ENCODE assay signal across 21 cellular contexts in genomic region chr14:81305743-81306142, GRCh38.
"Had no signal": no experiment of that assay in that cellular context is flagged by ENCODE, and none has a peak within 500 bp of the region (broad histone marks: within the 10 kb centered on the region; RNA-seq: fewer than 3 reads in every experiment).

No MANE protein-coding gene starts in this region.

- H3K9me3 Mint-ChIP-seq: central memory CD8-positive, alpha-beta T cell; endodermal cell; natural killer cell treated with Interleukin-12 subunit alpha and Interleukin-12 subunit beta and Interleukin-15 and Interleukin-18, amount 100 ng/mL, for 72 hours had no signal

- H3K27ac ChIP-seq: brain microvascular endothelial cell, colonic mucosa, epithelial cell of prostate, foreskin keratinocyte, lower lobe of right lung, thyroid gland had no signal

- H3K4me3 ChIP-seq: colonic mucosa, lower lobe of right lung, thyroid gland had no signal

- H3K4me3 Mint-ChIP-seq: central memory CD8-positive, alpha-beta T cell; endodermal cell; natural killer cell treated with Interleukin-12 subunit alpha and Interleukin-12 subunit beta and Interleukin-15 and Interleukin-18, amount 100 ng/mL, for 72 hours had no signal

- H3K4me1 Mint-ChIP-seq: central memory CD8-positive, alpha-beta T cell had no signal

- DNase-seq: activated CD4-positive, alpha-beta T cell treated with anti-CD3 and anti-CD28 coated beads, Interleukin-2, amount 50 U/mL, for 1 hour; activated CD8-positive, alpha-beta memory T cell treated with anti-CD3 and anti-CD28 coated beads, Interleukin-2, amount 50 U/mL, for 4 hours; activated effector memory CD4-positive, alpha-beta T cell treated with anti-CD3 and anti-CD28 coated beads, Interleukin-2, amount 50 U/mL, for 16 hours; activated naive CD4-positive, alpha-beta T cell treated with anti-CD3 and anti-CD28 coated beads, Interleukin-2, amount 50 U/mL, for 16 hours; activated T-cell treated with anti-CD3 and anti-CD28 coated beads, Interleukin-2, amount 50 U/mL, for 48 hours; aorta; brain microvascular endothelial cell; colonic mucosa; endodermal cell; foreskin keratinocyte; hypothalamus; islet precursor cell; left colon; lower lobe of right lung; retina; stimulated activated CD8-positive, alpha-beta memory T cell treated with anti-CD3 and anti-CD28 coated beads, Interleukin-4, amount 100 ng/mL, for 48 hours; stimulated activated naive CD4-positive, alpha-beta T cell; thyroid gland had no signal

- H3K27ac Mint-ChIP-seq: endodermal cell; natural killer cell treated with Interleukin-12 subunit alpha and Interleukin-12 subunit beta and Interleukin-15 and Interleukin-18, amount 100 ng/mL, for 72 hours had no signal

- H3K36me3 Mint-ChIP-seq: natural killer cell treated with Interleukin-12 subunit alpha and Interleukin-12 subunit beta and Interleukin-15 and Interleukin-18, amount 100 ng/mL, for 72 hours had no signal

- H3K27me3 ChIP-seq: brain microvascular endothelial cell, colonic mucosa, foreskin keratinocyte, thyroid gland had no signal

- ATAC-seq: foreskin keratinocyte; left colon; lower lobe of right lung; natural killer cell treated with Interleukin-12 subunit alpha and Interleukin-12 subunit beta and Interleukin-15 and Interleukin-18, amount 100 ng/mL, for 72 hours had no signal

- H3K36me3 ChIP-seq: brain microvascular endothelial cell, colonic mucosa, lower lobe of right lung, thyroid gland had no signal

- H3K4me1 ChIP-seq: colonic mucosa, lower lobe of right lung had no signal
